Comparison of ENCODE assay signal across 8 cellular contexts in the genomic region with DNA sequence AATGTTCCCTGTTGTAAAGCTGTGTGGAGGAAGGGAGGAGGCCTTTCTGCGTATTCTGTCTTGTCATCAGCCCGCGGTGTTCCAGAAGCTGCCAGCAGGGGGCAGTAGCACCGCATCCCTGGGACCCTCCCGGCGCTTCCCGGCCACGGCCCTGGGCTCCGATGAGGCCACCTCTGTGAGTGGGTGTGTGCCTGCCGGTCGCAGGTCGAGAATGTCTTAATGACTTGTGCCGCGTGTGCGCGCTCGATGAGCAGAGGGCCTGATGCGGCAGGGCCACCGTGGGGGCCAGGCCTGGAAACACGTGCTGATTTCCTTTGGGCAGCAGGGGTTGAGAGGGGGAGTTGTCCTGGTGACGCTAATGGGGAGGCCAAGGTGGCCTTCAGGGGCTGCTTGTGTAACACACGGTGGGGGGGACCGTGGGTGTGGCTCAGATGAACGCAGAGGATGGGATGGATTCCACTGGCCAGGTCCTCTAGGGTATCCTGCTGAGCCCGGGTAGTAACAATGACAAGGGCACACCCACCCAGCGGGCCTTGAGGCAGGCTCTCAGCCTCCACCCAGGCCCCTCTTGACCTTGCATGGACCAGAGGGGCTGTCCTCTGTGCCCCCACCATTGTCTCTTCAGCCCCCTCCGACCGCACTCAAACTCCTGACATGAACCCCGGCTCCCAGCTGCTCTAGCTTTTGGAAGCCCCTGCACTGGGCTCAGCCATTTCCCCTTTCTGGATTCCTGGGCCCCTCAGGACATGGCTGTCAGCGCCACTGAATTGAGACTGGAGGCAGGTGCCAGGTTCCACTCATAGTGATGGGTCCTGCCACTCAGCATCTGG.
DNase-seq lines count a peak whose midpoint lies in the region; ATAC-seq and TF ChIP-seq lines count a peak whose summit lies in the region.

No MANE protein-coding gene starts in this region.

- no peak overlapping the region for H3K4me3 ChIP-seq in Peyer's patch
- H3K4me3 ChIP-seq in iPS DF 6.9 (ENCODE audit: low read length): no peak overlapping the region

- DNase-seq in DMS114 treated with DMSO at 0.1 percent for 48 hours (lab: John Stamatoyannopoulos, UW; ENCODE audit: unreplicated experiment): peak; percentile 38
- peak; percentile 70 for DNase-seq in HT-29 (ENCODE audit: low spot score)
- DNase-seq in Peyer's patch: peak in 2 of 3 donors; percentile 61 to 73
- DNase-seq in amniotic epithelial cell (ENCODE audit: low read depth): peak; percentile 13
- peak; percentile 84 for DNase-seq in iPS DF 6.9 (ENCODE audit: low read depth, low spot score)
- peak; percentile 7 for DNase-seq in smooth muscle cell of the brain vasculature (ENCODE audit: low read depth, low spot score)
- DNase-seq in NCI-H446 treated with DMSO at 0.1 percent for 48 hours (lab: John Stamatoyannopoulos, UW): no peak

- H3K9me3 ChIP-seq in Peyer's patch (no peaks in the 10 kb centered on the region), iPS DF 6.9 (ENCODE audit: control insufficient read depth, insufficient read depth, low read length) (no peaks in the 10 kb centered on the region)

- no peak for TF ChIP-seq POLR2A in Peyer's patch (IDR thresholded peaks at IDR 0.05)

- no CpG with 5 or more reads among the region's 30 CpGs for WGBS in iPS DF 6.9 (ENCODE audit: insufficient coverage, insufficient read length)

- no peak for ATAC-seq in GM19452 (IDR thresholded peaks at IDR 0.05; ENCODE audit: unreplicated experiment)

- no peaks in the 10 kb centered on the region for H3K36me3 ChIP-seq in Peyer's patch
- no peaks in the 10 kb centered on the region for H3K36me3 ChIP-seq in iPS DF 6.9 (ENCODE audit: control insufficient read depth, insufficient read depth, low read length)

- H3K4me1 ChIP-seq in Peyer's patch: peaks cover 0 to 8% (median 0%) of the 10 kb centered on the region in 4 donors
- H3K4me1 ChIP-seq in iPS DF 6.9 (ENCODE audit: control insufficient read depth, insufficient read depth, low read length): peaks cover 4% of the 10 kb centered on the region; the same call in 1 of the 2 replicates

- peak in 4 of 6 experiments; percentile 55 to 63 (median 58) for TF ChIP-seq CTCF in Peyer's patch (IDR thresholded peaks at IDR 0.05)

- no peak overlapping the region for H3K27ac ChIP-seq in Peyer's patch
- no peak overlapping the region for H3K27ac ChIP-seq in iPS DF 6.9 (ENCODE audit: low read length)

- H3K27me3 ChIP-seq in Peyer's patch (no peaks in the 10 kb centered on the region), iPS DF 6.9 (ENCODE audit: control insufficient read depth, insufficient read depth, low read length) (no peaks in the 10 kb centered on the region)
